Comparison of ENCODE assay signal across 9 cellular contexts in the genomic region with DNA sequence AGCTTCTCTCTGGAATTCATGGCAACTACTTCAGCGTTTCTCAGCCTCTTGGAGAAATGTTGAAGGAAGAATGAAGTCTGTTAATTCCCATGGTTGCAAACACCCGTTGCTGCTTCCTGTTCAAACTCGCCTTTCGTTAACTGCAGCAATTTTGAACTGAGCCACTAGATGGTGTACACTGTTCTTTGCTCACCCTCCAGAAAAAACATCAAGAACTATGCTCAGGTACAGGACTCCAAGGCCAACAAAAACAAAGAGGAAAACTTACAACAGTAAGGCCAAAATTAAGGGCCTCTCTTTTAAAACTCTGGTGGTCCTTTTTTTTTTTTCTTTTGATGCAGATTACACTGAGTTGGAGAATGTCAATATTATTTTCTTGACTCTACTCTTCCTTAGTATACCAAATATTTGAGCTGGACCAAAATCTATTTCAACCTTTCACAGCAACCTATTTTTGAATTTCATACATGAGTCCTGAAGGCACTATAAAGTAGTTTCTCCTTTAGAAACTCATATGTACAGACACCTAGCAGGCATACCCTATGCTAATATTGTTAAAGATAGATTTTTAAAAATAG. TPM values are rescaled to one million over a fixed set of nuclear protein-coding genes. Genes with fewer than 3 reads are reported as not detected.
DNase-seq lines count a peak whose midpoint lies in the region; ATAC-seq, FAIRE-seq and TF ChIP-seq lines count a peak whose summit lies in the region.
"Had no signal": no experiment of that assay in that cellular context is flagged by ENCODE, and none has a peak within 500 bp of the region (broad histone marks: within the 10 kb centered on the region; RNA-seq: fewer than 3 reads in every experiment).

No MANE protein-coding gene starts in this region.

- CTCF ChIA-PET in endothelial cell of umbilical vein (lab: Charles Lee): interaction anchor here (0.6 to 4.2 kb wide), 28 partner anchors 9 to 557 kb away, joined by 3 to 49 read pairs (median 4); partner anchors contain the start of gene KLHL14

- no TSS peak for BruUV-seq in endothelial cell of umbilical vein (replicated peaks; lab: Mats Ljungman, UMichigan)

- H4K20me1 ChIP-seq in endothelial cell of umbilical vein (replicated peaks; ENCODE audit: control insufficient read depth, extremely low read depth, insufficient read depth, low read length): no peaks in the 10 kb centered on the region

- H3K4me2 ChIP-seq in endothelial cell of umbilical vein (ENCODE audit: insufficient read depth, low read length): no peak overlapping the region

- ATAC-seq in GM18508 (IDR thresholded peaks at IDR 0.05; ENCODE audit: insufficient read depth, unreplicated experiment) (peak; percentile 92), HG02798 (IDR thresholded peaks at IDR 0.05; ENCODE audit: poor library complexity, unreplicated experiment) (peak; percentile 96)

- DNase-seq in BE2C: peak; percentile 4
- DNase-seq in NCI-H1092 (lab: John Stamatoyannopoulos, UW): peak; percentile 64
- DNase-seq in SHP77 (lab: John Stamatoyannopoulos, UW): peak; percentile 53 to 77
- peak; percentile 81 for DNase-seq in endothelial cell of umbilical vein (ENCODE audit: low read depth, low spot score)
- DNase-seq in middle frontal gyrus (ENCODE audit: extremely low spot score, low spot score): peak; percentile 57
- no peak for DNase-seq in GOT3 (lab: John Stamatoyannopoulos, UW)

- POLR2A ChIA-PET in endothelial cell of umbilical vein (lab: Charles Lee): no interaction called here

- H3K4me3 ChIP-seq in BE2C (ENCODE audit: low read depth, low read length) (no peak overlapping the region), endothelial cell of umbilical vein (replicated peaks in 1 of 3; ENCODE audit: insufficient read depth in 1 of 3, low read depth in 1 of 3, low read length in 3 of 3) (no peak overlapping the region)
- H3K4me3 ChIP-seq: SJSA1 had no signal

- H3K9ac ChIP-seq in endothelial cell of umbilical vein (replicated peaks; ENCODE audit: extremely low read depth, insufficient read depth, low read length): no peak overlapping the region

- intact Hi-C loops in endothelial cell of umbilical vein (cut with micrococcal nuclease): loop anchor here (1.0 to 2.0 kb wide), 4 partner anchors 206 to 781 kb away; no protein-coding TSS in a partner anchor

- H3K9me3 ChIP-seq in BE2C: no peaks in the 10 kb centered on the region
- H3K9me3 ChIP-seq in endothelial cell of umbilical vein (replicated peaks; ENCODE audit: control insufficient read depth, insufficient read depth, low read length): no peaks in the 10 kb centered on the region
- H3K9me3 ChIP-seq: SJSA1 had no signal

- no peak overlapping the region for H2AFZ ChIP-seq in endothelial cell of umbilical vein (ENCODE audit: low read depth, low read length)

- dilution Hi-C loops in endothelial cell of umbilical vein (cut with MboI; ENCODE audit: extremely low pct_ligation_motif_present, low sequenced_read_pairs): no loop called here

- H3K36me3 ChIP-seq in BE2C (no peaks in the 10 kb centered on the region), endothelial cell of umbilical vein (ENCODE audit: control insufficient read depth in 2 of 2, extremely low read depth in 1 of 2, insufficient read depth in 2 of 2, low read length in 2 of 2) (no peaks in the 10 kb centered on the region)
- H3K36me3 ChIP-seq: SJSA1 had no signal

- H3K9me1 ChIP-seq in endothelial cell of umbilical vein (replicated peaks; ENCODE audit: control insufficient read depth, extremely low read depth, insufficient read depth, low read length): no peaks in the 10 kb centered on the region

- TF ChIP-seq CTCF in BE2C (IDR thresholded peaks at IDR 0.05; ENCODE audit: low read depth, low read length) (peak; percentile 50), endothelial cell of umbilical vein (IDR thresholded peaks at IDR 0.05; ENCODE audit: extremely low read depth in 1 of 2, insufficient read depth in 1 of 2, low read depth in 1 of 2, low read length in 2 of 2) (peak; percentile 67 to 70)

- H3K79me2 ChIP-seq in endothelial cell of umbilical vein (ENCODE audit: control insufficient read depth, insufficient read depth, low read length): no peaks in the 10 kb centered on the region

- no peak for TF ChIP-seq POLR2A in endothelial cell of umbilical vein (IDR thresholded peaks at IDR 0.05; ENCODE audit: low read depth, low read length)

- H3K4me1 ChIP-seq in BE2C: no peaks in the 10 kb centered on the region
- H3K4me1 ChIP-seq in endothelial cell of umbilical vein (ENCODE audit: control insufficient read depth, extremely low read depth, insufficient read depth, low read length): no peaks in the 10 kb centered on the region
- H3K4me1 ChIP-seq: SJSA1 had no signal

- FAIRE-seq in endothelial cell of umbilical vein (lab: Jason Lieb, UNC): peak; percentile 97

- H3K27ac ChIP-seq in endothelial cell of umbilical vein (ENCODE audit: insufficient read depth, low read depth, low read length): no peak overlapping the region
- H3K27ac ChIP-seq: SJSA1 had no signal

- H3K27me3 ChIP-seq in BE2C (no peaks in the 10 kb centered on the region), endothelial cell of umbilical vein (ENCODE audit: control insufficient read depth in 2 of 2, insufficient read depth in 2 of 2, low read length in 2 of 2) (peaks cover 2 to 5% of the 10 kb centered on the region in 2 experiments)
- H3K27me3 ChIP-seq: SJSA1 had no signal

TF ChIP-seq in endothelial cell of umbilical vein, 7 proteins besides CTCF, POLR2A, EP300 and RAD21:
- TF ChIP-seq GATA2 (IDR thresholded peaks at IDR 0.05; ENCODE audit: insufficient read depth, insufficient read length, low read depth, low read length): no peak
- TF ChIP-seq JUN (IDR thresholded peaks at IDR 0.05; ENCODE audit: borderline replicate concordance, insufficient read depth, insufficient read length, low read depth): no peak
- TF ChIP-seq, protein P1, sequence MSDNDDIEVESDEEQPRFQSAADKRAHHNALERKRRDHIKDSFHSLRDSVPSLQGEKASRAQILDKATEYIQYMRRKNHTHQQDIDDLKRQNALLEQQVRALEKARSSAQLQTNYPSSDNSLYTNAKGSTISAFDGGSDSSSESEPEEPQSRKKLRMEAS (IDR thresholded peaks at IDR 0.05; ENCODE audit: insufficient read depth, insufficient read length): no peak
- no peak for TF ChIP-seq MYC (IDR thresholded peaks at IDR 0.05; ENCODE audit: low read depth, low read length)
- TF ChIP-seq POLR2AphosphoS5 (IDR thresholded peaks at IDR 0.05; ENCODE audit: insufficient read depth, low read depth, low read length): no peak
- TF ChIP-seq FOS (IDR thresholded peaks at IDR 0.05; ENCODE audit: borderline replicate concordance, insufficient read depth, low read length): no peak
- no peak for TF ChIP-seq EZH2 (IDR thresholded peaks at IDR 0.05; ENCODE audit: borderline replicate concordance, low read depth, low read length, severe bottlenecking)

RNA-seq across cellular contexts. Expression of gene KLHL14, which starts 58.2 kb away (rescaled TPM):
- polyA plus RNA-seq in BE2C (2012; ENCODE audit: insufficient read depth, insufficient read length, low read depth): not detected
- total RNA-seq in endothelial cell of umbilical vein: not detected in 2 replicates
- polyA plus RNA-seq in endothelial cell of umbilical vein: not detected in 2 replicates
- not detected in 2 replicates for polyA plus RNA-seq in endothelial cell of umbilical vein (2011; cell fraction: cytosol; rRNA removed)
- polyA plus RNA-seq in endothelial cell of umbilical vein (2011; cell fraction: nucleus; rRNA removed): 0.13 and 0.16 TPM in 2 replicates
- polyA plus RNA-seq in endothelial cell of umbilical vein (2012): 0.08 TPM in 1 of 2 replicates, not detected in the other
- polyA minus RNA-seq in endothelial cell of umbilical vein: 0.08 TPM in 1 of 2 replicates, not detected in the other
- polyA minus RNA-seq in endothelial cell of umbilical vein (2011; cell fraction: cytosol; rRNA and poly(A)+ RNA removed): not detected
- polyA minus RNA-seq in endothelial cell of umbilical vein (2011; cell fraction: nucleus; rRNA and poly(A)+ RNA removed): not detected in 2 replicates
- total RNA-seq: SJSA1 had no signal
